Comparison of ENCODE assay signal across 19 cellular contexts in genomic region chr7:117194445-117194844, GRCh38.
"Had no signal": no experiment of that assay in that cellular context is flagged by ENCODE, and none has a peak within 500 bp of the region (broad histone marks: within the 10 kb centered on the region; RNA-seq: fewer than 3 reads in every experiment).

No MANE protein-coding gene starts in this region.

- DNase-seq: cortex of kidney; effector memory CD8-positive, alpha-beta T cell; hypothalamus; immature natural killer cell; mesendoderm; naive thymus-derived CD8-positive, alpha-beta T cell; stimulated activated CD4-positive, alpha-beta T cell treated with anti-CD3 and anti-CD28 coated beads, Interleukin-12 subunit alpha, Interleukin-12 subunit beta, amount 100 ng/mL, for 4 hours; stimulated activated CD4-positive, alpha-beta T cell treated with anti-CD3 and anti-CD28 coated beads, Interleukin-1b, Interleukin-23, amount 100 ng/mL, for 48 hours; stimulated activated CD4-positive, alpha-beta T cell treated with anti-CD3 and anti-CD28 coated beads, Interleukin-4, amount 100 ng/mL, for 1 hour; stimulated activated CD8-positive, alpha-beta memory T cell treated with anti-CD3 and anti-CD28 coated beads, Interleukin-4, amount 100 ng/mL, for 48 hours; stimulated activated naive CD4-positive, alpha-beta T cell; stimulated activated naive CD8-positive, alpha-beta T cell treated with anti-CD3 and anti-CD28 coated beads, Interleukin-15, amount 100 ng/mL, for 72 hours had no signal

- H3K27ac Mint-ChIP-seq: effector memory CD8-positive, alpha-beta T cell; naive thymus-derived CD8-positive, alpha-beta T cell had no signal

- H3K4me3 Mint-ChIP-seq: effector memory CD8-positive, alpha-beta T cell; immature natural killer cell; naive thymus-derived CD8-positive, alpha-beta T cell; stimulated activated naive CD8-positive, alpha-beta T cell treated with anti-CD3 and anti-CD28 coated beads, Interleukin-15, amount 100 ng/mL, for 72 hours had no signal

- H3K4me2 ChIP-seq: smooth muscle cell had no signal

- H3K36me3 ChIP-seq: prostate gland had no signal

- H3K9me3 ChIP-seq: prostate gland, right atrium auricular region, suprapubic skin had no signal

- H3K27ac ChIP-seq: prostate gland, right atrium auricular region, suprapubic skin had no signal

- H3K9me3 Mint-ChIP-seq: effector memory CD8-positive, alpha-beta T cell; immature natural killer cell; naive thymus-derived CD8-positive, alpha-beta T cell; stimulated activated naive CD8-positive, alpha-beta T cell treated with anti-CD3 and anti-CD28 coated beads, Interleukin-15, amount 100 ng/mL, for 72 hours had no signal

- FAIRE-seq: endometrium, frontal cortex, keratinocyte had no signal

- H3K4me1 Mint-ChIP-seq: immature natural killer cell; naive thymus-derived CD8-positive, alpha-beta T cell; stimulated activated naive CD8-positive, alpha-beta T cell treated with anti-CD3 and anti-CD28 coated beads, Interleukin-15, amount 100 ng/mL, for 72 hours had no signal

- H3K27me3 Mint-ChIP-seq: effector memory CD8-positive, alpha-beta T cell; naive thymus-derived CD8-positive, alpha-beta T cell; stimulated activated naive CD8-positive, alpha-beta T cell treated with anti-CD3 and anti-CD28 coated beads, Interleukin-15, amount 100 ng/mL, for 72 hours had no signal

- H3K27me3 ChIP-seq: right atrium auricular region, suprapubic skin had no signal

- H3K4me3 ChIP-seq: prostate gland, right atrium auricular region, smooth muscle cell, suprapubic skin had no signal

- H3K4me1 ChIP-seq: prostate gland, right atrium auricular region, suprapubic skin had no signal
